In genomic region chr20:23606652-23607049, GRCh38 we compare ENCODE assay signal across 1 cellular context.
TF ChIP-seq lines count a peak whose summit lies in the region.

No MANE protein-coding gene starts in this region.

TF ChIP-seq in HepG2, 621 proteins besides CTCF, POLR2A, EP300 and RAD21 (continued from another document and continues in another):
- TF ChIP-seq ZNF512B (CRISPR knock-in tag; IDR thresholded peaks at IDR 0.05; ENCODE audit: borderline replicate concordance) (peak; percentile 74; the same call in 1 of the 2 replicates), ZNF687 (CRISPR knock-in tag; IDR thresholded peaks at IDR 0.05) (peak; percentile 44), HDAC1 (CRISPR knock-in tag; IDR thresholded peaks at IDR 0.05) (no peak), ELF3 (CRISPR knock-in tag; IDR thresholded peaks at IDR 0.05) (0 out of 2 replicates have a peak, but pooled peaks have one; percentile 33), KLF9 (CRISPR knock-in tag; IDR thresholded peaks at IDR 0.05; ENCODE audit: low read depth) (no peak), EED (CRISPR knock-in tag; IDR thresholded peaks at IDR 0.05) (no peak; the same call in 1 of the 2 replicates), GRHL1 (CRISPR knock-in tag; conservative IDR thresholded peaks at IDR 0.05) (no peak), ZNF292 (CRISPR knock-in tag; IDR thresholded peaks at IDR 0.05; ENCODE audit: borderline replicate concordance, low read depth) (no peak), ZNF878 (CRISPR knock-in tag; IDR thresholded peaks at IDR 0.05) (no peak), NONO (IDR thresholded peaks at IDR 0.05) (no peak), NONO (CRISPR knock-in tag; conservative IDR thresholded peaks at IDR 0.05) (no peak), BRCA1 (CRISPR knock-in tag; IDR thresholded peaks at IDR 0.05) (no peak), ZBTB20 (CRISPR knock-in tag; IDR thresholded peaks at IDR 0.05; ENCODE audit: borderline replicate concordance, low read depth) (0 out of 2 replicates have a peak, but pooled peaks have one; percentile 72), NFATC3 (CRISPR knock-in tag; IDR thresholded peaks at IDR 0.05) (no peak), SMC3 (IDR thresholded peaks at IDR 0.05; ENCODE audit: low read length) (peak; percentile 99), KDM5B (CRISPR knock-in tag; IDR thresholded peaks at IDR 0.05; ENCODE audit: borderline replicate concordance) (no peak), ZNF24 (IDR thresholded peaks at IDR 0.05) (no peak), ZNF343 (CRISPR knock-in tag; IDR thresholded peaks at IDR 0.05) (no peak), ZNF512 (CRISPR knock-in tag; IDR thresholded peaks at IDR 0.05) (0 out of 2 replicates have a peak, but pooled peaks have one; percentile 20), NR2F2 (IDR thresholded peaks at IDR 0.05; ENCODE audit: borderline replicate concordance, low read depth) (no peak), NFKB2 (CRISPR knock-in tag; IDR thresholded peaks at IDR 0.05; ENCODE audit: borderline replicate concordance) (no peak; the same call in 1 of the 2 replicates), ZNF773 (CRISPR knock-in tag; IDR thresholded peaks at IDR 0.05; ENCODE audit: borderline replicate concordance) (no peak), SP5 (CRISPR knock-in tag; IDR thresholded peaks at IDR 0.05; ENCODE audit: borderline replicate concordance, low read depth) (peak; percentile 55; the same call in 1 of the 2 replicates), TEAD3 (CRISPR knock-in tag; optimal IDR thresholded peaks at IDR 0.05; ENCODE audit: borderline replicate concordance) (peak; percentile 39), FOXP1 (IDR thresholded peaks at IDR 0.05) (no peak), FOXP1 (CRISPR knock-in tag; IDR thresholded peaks at IDR 0.05) (no peak), U2AF1 (optimal IDR thresholded peaks at IDR 0.05; ENCODE audit: low read depth, low read length) (no peak), FOXM1 (CRISPR knock-in tag; IDR thresholded peaks at IDR 0.05) (no peak), KAT8 (CRISPR knock-in tag; IDR thresholded peaks at IDR 0.05) (no peak), THAP8 (CRISPR knock-in tag; IDR thresholded peaks at IDR 0.05; ENCODE audit: borderline replicate concordance) (no peak), ZHX2 (IDR thresholded peaks at IDR 0.05; ENCODE audit: low read depth) (no peak), ZHX2 (CRISPR knock-in tag; IDR thresholded peaks at IDR 0.05; ENCODE audit: borderline replicate concordance) (no peak), SNAPC2 (CRISPR knock-in tag; IDR thresholded peaks at IDR 0.05) (no peak), ZSCAN5A (CRISPR knock-in tag; IDR thresholded peaks at IDR 0.05; ENCODE audit: borderline replicate concordance) (peak; percentile 76; the same call in 1 of the 2 replicates), KLF11 (CRISPR knock-in tag; IDR thresholded peaks at IDR 0.05) (no peak), ZBTB4 (CRISPR knock-in tag; IDR thresholded peaks at IDR 0.05; ENCODE audit: borderline replicate concordance) (no peak)
